Comparison of ENCODE assay signal across 21 cellular contexts in the genomic region with DNA sequence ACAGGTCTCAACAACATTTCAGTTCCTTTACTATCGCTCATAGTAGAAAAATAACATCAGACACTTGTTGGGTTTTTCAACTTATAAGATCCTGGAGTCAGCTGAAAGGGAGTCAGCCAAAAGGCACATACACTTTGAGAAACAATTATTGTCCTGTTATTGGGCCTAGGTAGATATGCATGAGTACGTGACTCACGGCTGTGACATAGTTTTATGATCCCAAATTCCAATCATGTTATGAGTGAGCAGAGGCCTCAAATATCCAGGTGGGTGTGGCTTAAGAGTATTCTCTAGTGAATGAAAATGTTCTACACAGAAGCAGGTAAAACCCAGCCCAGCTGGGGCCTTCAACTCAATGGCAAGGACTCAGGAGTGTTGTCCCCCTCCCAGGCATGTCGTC. TPM values are rescaled to one million over a fixed set of nuclear protein-coding genes. Genes with fewer than 3 reads are reported as not detected.
DNase-seq lines count a peak whose midpoint lies in the region; ATAC-seq, FAIRE-seq and TF ChIP-seq lines count a peak whose summit lies in the region.
"Had no signal": no experiment of that assay in that cellular context is flagged by ENCODE, and none has a peak within 500 bp of the region (broad histone marks: within the 10 kb centered on the region; RNA-seq: fewer than 3 reads in every experiment).

No MANE protein-coding gene starts in this region.

- no peak overlapping the region for H3K4me3 ChIP-seq in PC-3 (ENCODE audit: low read length)
- no peak overlapping the region for H3K4me3 ChIP-seq in osteoblast (ENCODE audit: insufficient read depth, low read length)
- H3K4me3 ChIP-seq in kidney (ENCODE audit: low read length in 2 of 2), result no peak overlapping the region
- H3K4me3 ChIP-seq: A549, SJSA1 had no signal

- no peak overlapping the region for H2AFZ ChIP-seq in PC-3 (ENCODE audit: low read length)
- H2AFZ ChIP-seq in osteoblast (ENCODE audit: low read length), result no peak overlapping the region

- POLR2A ChIA-PET in PC-3 (lab: Charles Lee; ENCODE audit: unreplicated experiment), result no interaction called here

- no peaks in the 10 kb centered on the region for H3K27me3 ChIP-seq in PC-3 (ENCODE audit: low read length)
- no peaks in the 10 kb centered on the region for H3K27me3 ChIP-seq in foreskin keratinocyte
- H3K27me3 ChIP-seq in osteoblast (ENCODE audit: insufficient read depth, low read length), result peaks cover 5% of the 10 kb centered on the region
- H3K27me3 ChIP-seq: BE2C, SJSA1 had no signal

- TF ChIP-seq CTCF in PC-3 (conservative IDR thresholded peaks at IDR 0.05; ENCODE audit: low read depth, low read length), result no peak
- TF ChIP-seq CTCF in foreskin keratinocyte (conservative IDR thresholded peaks at IDR 0.05), result no peak
- no peak for TF ChIP-seq CTCF in osteoblast (IDR thresholded peaks at IDR 0.05; ENCODE audit: extremely low read depth, low read depth, low read length)
- TF ChIP-seq CTCF in kidney (IDR thresholded peaks at IDR 0.05; ENCODE audit: borderline replicate concordance, extremely low read depth, insufficient read depth), result no peak

- CTCF ChIA-PET in PC-3 (lab: Charles Lee), result no interaction called here

- H3F3A ChIP-seq in PC-3 (ENCODE audit: low read length, unreplicated experiment), result no peaks in the 10 kb centered on the region

- intact Hi-C loops in PC-3 (cut with micrococcal nuclease) (no loop called here), kidney (cut with DNase I) (no loop called here)

- BruUV-seq in PC-3 (replicated peaks; lab: Mats Ljungman, UMichigan), result no TSS peak

- DNase-seq in ELR (ENCODE audit: low read depth) (peak; percentile 58), PC-3 (peak; percentile 52), foreskin keratinocyte (peak; percentile 75 to 85), osteoblast (ENCODE audit: insufficient read length, low spot score, missing footprints) (no peak), substantia nigra (lab: John Stamatoyannopoulos, UW) (no peak), kidney (no peak), Kasumi-1 (lab: John Stamatoyannopoulos, UW) (no peak)
- DNase-seq in activated CD8-positive, alpha-beta memory T cell treated with anti-CD3 and anti-CD28 coated beads, Interleukin-2, amount 50 U/mL, for 48 hours, result no peak
- DNase-seq: BE2C, NCI-H1105, NCI-H2029 treated with DMSO at 0.1 percent for 48 hours, NCI-H226, NCI-H510A treated with DMSO at 0.1 percent for 48 hours, NCI-H748 treated with DMSO at 0.1 percent for 48 hours had no signal

- no peaks in the 10 kb centered on the region for H3K79me2 ChIP-seq in PC-3 (ENCODE audit: low read length)
- H3K79me2 ChIP-seq in osteoblast (ENCODE audit: insufficient read depth, low read length), result no peaks in the 10 kb centered on the region

- peak; percentile 31; the same call in 1 of the 2 replicates for ATAC-seq in PC-3
- peak; percentile 87 for ATAC-seq in foreskin keratinocyte
- ATAC-seq: A549, Panc1, Right ventricle myocardium inferior had no signal

- H4K20me1 ChIP-seq in PC-3 (ENCODE audit: low read length), result no peaks in the 10 kb centered on the region
- H4K20me1 ChIP-seq in osteoblast (ENCODE audit: insufficient read depth, low read length), result peaks cover 2% of the 10 kb centered on the region

- H3K27ac ChIP-seq in PC-3 (ENCODE audit: low read length) (no peak overlapping the region), foreskin keratinocyte (peak overlapping the region; percentile 63), osteoblast (ENCODE audit: low read depth, low read length) (peak overlapping the region; percentile 23), substantia nigra (ENCODE audit: low read depth, low read length, poor library complexity, severe bottlenecking) (no peak overlapping the region), kidney (ENCODE audit: low read depth in 2 of 2, low read length in 2 of 2) (no peak overlapping the region)
- H3K27ac ChIP-seq: A549, SJSA1 had no signal

- FAIRE-seq in kidney (lab: Jason Lieb, UNC), result no peak
- FAIRE-seq: A549, GM12892, H1 had no signal

- H3K9me3 ChIP-seq in PC-3 (ENCODE audit: low read length) (peaks cover 13% of the 10 kb centered on the region; the same call in 1 of the 2 replicates), osteoblast (ENCODE audit: low read depth, low read length) (peaks cover 2% of the 10 kb centered on the region), kidney (ENCODE audit: control insufficient read depth in 1 of 2, low read length in 2 of 2) (peaks cover 0 to 6% of the 10 kb centered on the region in 2 donors)
- H3K9me3 ChIP-seq: A549, BE2C had no signal

- H3K9ac ChIP-seq in PC-3 (ENCODE audit: low read length) (no peak overlapping the region), kidney (ENCODE audit: low read length in 2 of 2) (no peak overlapping the region)

- no peaks in the 10 kb centered on the region for H3K9me2 ChIP-seq in PC-3 (replicated peaks; ENCODE audit: low read length)

- H3K4me1 ChIP-seq in PC-3 (ENCODE audit: insufficient read depth, low read length) (0 out of 2 replicates have a peak, but pooled peaks cover 8% of the 10 kb centered on the region), foreskin keratinocyte (peaks cover 11% of the 10 kb centered on the region), osteoblast (ENCODE audit: insufficient read depth, low read length) (peaks cover 14% of the 10 kb centered on the region), kidney (ENCODE audit: control insufficient read depth in 1 of 2, insufficient read depth in 1 of 2, low read depth in 1 of 2, low read length in 2 of 2) (no peaks in the 10 kb centered on the region)
- H3K4me1 ChIP-seq: A549, BE2C, SJSA1 had no signal

- H3K36me3 ChIP-seq in PC-3 (ENCODE audit: low read depth, low read length), result 0 out of 2 replicates have a peak, but pooled peaks cover 7% of the 10 kb centered on the region
- no peaks in the 10 kb centered on the region for H3K36me3 ChIP-seq in osteoblast (ENCODE audit: insufficient read depth, low read length)
- no peaks in the 10 kb centered on the region for H3K36me3 ChIP-seq in kidney (ENCODE audit: control insufficient read depth in 1 of 2, insufficient read depth in 2 of 2, low read length in 2 of 2)
- H3K36me3 ChIP-seq: BE2C, SJSA1 had no signal

- H3K4me2 ChIP-seq in PC-3 (ENCODE audit: low read length) (no peak overlapping the region), osteoblast (ENCODE audit: insufficient read depth, low read length) (peak overlapping the region; percentile 50)
- H3K4me2 ChIP-seq: A549 had no signal

RNA-seq across cellular contexts. Expression of a gene that starts 27.2 kb away (rescaled TPM):
- total RNA-seq in PC-3 (2014; rRNA removed) (21.1 and 24.1 TPM in 2 replicates), foreskin keratinocyte (37.8 and 39.4 TPM in 2 replicates), osteoblast (30.4 and 31.8 TPM in 2 replicates), kidney (18.1 TPM)
- polyA plus RNA-seq in foreskin keratinocyte (25.3 and 29.0 TPM in 2 replicates), kidney (ENCODE audit: insufficient read depth, low read depth, low replicate concordance) (1.9 TPM)

RNA-seq across cellular contexts. Expression of a gene that starts 47.9 kb away (rescaled TPM):
- total RNA-seq in PC-3 (2014; rRNA removed) (0.12 and 0.40 TPM in 2 replicates), foreskin keratinocyte (8.9 and 9.6 TPM in 2 replicates), osteoblast (under 0.01 and 1.4 TPM in 2 replicates), kidney (1.4 TPM)
- polyA plus RNA-seq in foreskin keratinocyte (9.0 and 10.7 TPM in 2 replicates), kidney (ENCODE audit: insufficient read depth, low read depth, low replicate concordance) (not detected)
- total RNA-seq: LHCN-M2, Right ventricle myocardium inferior had no signal

Comparison
In these comparisons a context has a peak if more than half of its experiments do, and no peak if none do; other contexts are left out.
1. DNase-seq: peak in ELR (single experiment), PC-3 (single experiment) and foreskin keratinocyte (2 of 2); none in osteoblast (single experiment), substantia nigra (0 of 49), activated CD8-positive, alpha-beta memory T cell treated with anti-CD3 and anti-CD28 coated beads, Interleukin-2, amount 50 U/mL, for 48 hours (single experiment), kidney (single experiment) and Kasumi-1 (0 of 2).
2. H3K27ac ChIP-seq: peak in foreskin keratinocyte (single experiment) and osteoblast (single experiment); none in PC-3 (single experiment), substantia nigra (single experiment) and kidney (0 of 2).